25 cellular contexts compared by ENCODE assay signal in genomic region chr11:10410844-10411200, GRCh38.
"Had no signal": no experiment of that assay in that cellular context is flagged by ENCODE, and none has a peak within 500 bp of the region (broad histone marks: within the 10 kb centered on the region; RNA-seq: fewer than 3 reads in every experiment).

No MANE protein-coding gene starts in this region.

- H3K27me3 Mint-ChIP-seq: activated CD8-positive, alpha-beta T cell treated with anti-CD3 and anti-CD28 coated beads for 36 hours; activated naive CD8-positive, alpha-beta T cell treated with anti-CD3 and anti-CD28 coated beads, Interleukin-2, amount 50 U/mL, for 24 hours; activated T-cell treated with anti-CD3 and anti-CD28 coated beads, Interleukin-2, amount 50 U/mL, for 24 hours; central memory CD8-positive, alpha-beta T cell had no signal

- DNase-seq: activated CD4-positive, alpha-beta T cell treated with anti-CD3 and anti-CD28 coated beads, Interleukin-2, amount 50 U/mL, for 1 hour; activated CD4-positive, CD25-positive, alpha-beta regulatory T cell; activated CD8-positive, alpha-beta T cell treated with anti-CD3 and anti-CD28 coated beads for 36 hours; activated effector memory CD4-positive, alpha-beta T cell treated with Interleukin-2 at 50 U/mL for 16 hours; activated naive CD4-positive, alpha-beta T cell treated with Interleukin-2 at 50 U/mL for 16 hours; activated naive CD8-positive, alpha-beta T cell treated with anti-CD3 and anti-CD28 coated beads, Interleukin-2, amount 50 U/mL, for 24 hours; activated T-cell treated with anti-CD3 and anti-CD28 coated beads, Interleukin-2, amount 50 U/mL, for 24 hours; amygdala; MV-4-11; NCI-H1092 treated with DMSO at 0.1 percent for 48 hours; NCI-H1417 treated with DMSO at 0.1 percent for 48 hours; NCI-H1694 treated with DMSO at 0.1 percent for 48 hours; NCI-H2029 treated with DMSO at 0.1 percent for 48 hours; NCI-H510A treated with DMSO at 0.1 percent for 48 hours; NCI-H69; PC-9; SIG-M5; T-helper 17 cell; T1000 had no signal

- H3K4me3 Mint-ChIP-seq: activated CD8-positive, alpha-beta T cell treated with anti-CD3 and anti-CD28 coated beads for 36 hours; activated naive CD8-positive, alpha-beta T cell treated with anti-CD3 and anti-CD28 coated beads, Interleukin-2, amount 50 U/mL, for 24 hours; activated T-cell treated with anti-CD3 and anti-CD28 coated beads, Interleukin-2, amount 50 U/mL, for 24 hours; activated T-helper 1 cell treated with anti-CD3 and anti-CD28 coated beads, Interleukin-12 subunit alpha, Interleukin-12 subunit beta, Interleukin-2, Interleukin-4 antibody, amounts not matched to agents 30 ng/mL and 10 ng/mL and 1 ng/mL, durations not matched to agents 14 hours and 24 hours and 36 hours; brain; central memory CD8-positive, alpha-beta T cell; T-helper 17 cell had no signal

- ATAC-seq: activated CD8-positive, alpha-beta T cell treated with anti-CD3 and anti-CD28 coated beads for 36 hours; activated naive CD4-positive, alpha-beta T cell treated with anti-CD3 and anti-CD28 coated beads, Interleukin-2, amount 50 U/mL, for 72 hours; activated naive CD8-positive, alpha-beta T cell treated with anti-CD3 and anti-CD28 coated beads, Interleukin-2, amount 50 U/mL, for 24 hours; T-helper 17 cell had no signal

- FAIRE-seq: astrocyte, TTC549 had no signal

- H3K27ac Mint-ChIP-seq: activated CD8-positive, alpha-beta T cell treated with anti-CD3 and anti-CD28 coated beads for 36 hours; activated naive CD4-positive, alpha-beta T cell treated with anti-CD3 and anti-CD28 coated beads, Interleukin-2, amount 50 U/mL, for 72 hours; activated naive CD8-positive, alpha-beta T cell treated with anti-CD3 and anti-CD28 coated beads, Interleukin-2, amount 50 U/mL, for 24 hours; activated T-cell treated with anti-CD3 and anti-CD28 coated beads, Interleukin-2, amount 50 U/mL, for 24 hours; activated T-helper 1 cell treated with anti-CD3 and anti-CD28 coated beads, Interleukin-12 subunit alpha, Interleukin-12 subunit beta, Interleukin-2, Interleukin-4 antibody, amounts not matched to agents 30 ng/mL and 10 ng/mL and 1 ng/mL, durations not matched to agents 14 hours and 24 hours and 36 hours; brain; T-helper 17 cell had no signal

- H3K4me3 ChIP-seq: PC-9 had no signal

- H3K9me3 Mint-ChIP-seq: activated CD8-positive, alpha-beta T cell treated with anti-CD3 and anti-CD28 coated beads for 36 hours; activated naive CD4-positive, alpha-beta T cell treated with anti-CD3 and anti-CD28 coated beads, Interleukin-2, amount 50 U/mL, for 72 hours; activated naive CD8-positive, alpha-beta T cell treated with anti-CD3 and anti-CD28 coated beads, Interleukin-2, amount 50 U/mL, for 24 hours; activated T-cell treated with anti-CD3 and anti-CD28 coated beads, Interleukin-2, amount 50 U/mL, for 24 hours; activated T-helper 1 cell treated with anti-CD3 and anti-CD28 coated beads, Interleukin-12 subunit alpha, Interleukin-12 subunit beta, Interleukin-2, Interleukin-4 antibody, amounts not matched to agents 30 ng/mL and 10 ng/mL and 1 ng/mL, durations not matched to agents 14 hours and 24 hours and 36 hours; brain; central memory CD8-positive, alpha-beta T cell had no signal

- H3K36me3 Mint-ChIP-seq: activated naive CD4-positive, alpha-beta T cell treated with anti-CD3 and anti-CD28 coated beads, Interleukin-2, amount 50 U/mL, for 72 hours; brain had no signal
